Comparison of ENCODE assay signal across 17 cellular contexts in genomic region chr11:59679347-59679746, GRCh38. TPM values are rescaled to one million over a fixed set of nuclear protein-coding genes. Genes with fewer than 3 reads are reported as not detected.
DNase-seq lines count a peak whose midpoint lies in the region; ATAC-seq and TF ChIP-seq lines count a peak whose summit lies in the region.
"Had no signal": no experiment of that assay in that cellular context is flagged by ENCODE, and none has a peak within 500 bp of the region (broad histone marks: within the 10 kb centered on the region; RNA-seq: fewer than 3 reads in every experiment).

No MANE protein-coding gene starts in this region.

- H3K27me3 Mint-ChIP-seq in stimulated activated naive CD8-positive, alpha-beta T cell treated with anti-CD3 and anti-CD28 coated beads, Interleukin-15, amount 100 ng/mL, for 72 hours, result peaks cover 12% of the 10 kb centered on the region
- peaks cover 10 to 11% of the 10 kb centered on the region in 2 donors for H3K27me3 Mint-ChIP-seq in stimulated activated naive B cell treated with anti-CD40 and anti-IgM and Interleukin-4, amounts not matched to agents 10 μg/mL and 1 μg/mL and 100 μg/mL, for 72 hours
- peaks cover 6 to 11% of the 10 kb centered on the region in 2 donors for H3K27me3 Mint-ChIP-seq in CD4-positive, alpha-beta memory T cell

- POLR2A ChIA-PET in CD4-positive, alpha-beta memory T cell (lab: Charles Lee; ENCODE audit: partially characterized antibody), result no interaction called here

- H3K4me1 ChIP-seq in OCI-LY3 (ENCODE audit: low read length), result peaks cover 19% of the 10 kb centered on the region
- peaks cover 27% of the 10 kb centered on the region for H3K4me1 ChIP-seq in hepatocyte (ENCODE audit: insufficient read depth)
- no peaks in the 10 kb centered on the region for H3K4me1 ChIP-seq in CD4-positive, alpha-beta memory T cell (ENCODE audit: insufficient read depth, low read length)

- no peak for DNase-seq in stimulated activated naive CD8-positive, alpha-beta T cell treated with anti-CD3 and anti-CD28 coated beads, Interleukin-15, Interleukin-2, amounts not matched to agents 100 U/mL and 50 U/mL, for 24 hours
- no peak for DNase-seq in stimulated activated naive CD8-positive, alpha-beta T cell treated with anti-CD3 and anti-CD28 coated beads, Interleukin-15, amount 100 ng/mL, for 72 hours
- no peak for DNase-seq in hepatocyte (ENCODE audit: low spot score)
- no peak for DNase-seq in stimulated activated naive B cell treated with anti-CD40 and anti-IgM and Interleukin-4, amounts not matched to agents 10 μg/mL and 1 μg/mL and 100 μg/mL, for 72 hours
- DNase-seq in CD4-positive, alpha-beta memory T cell, result no peak
- no peak for DNase-seq in HK-2 (ENCODE audit: unreplicated experiment)
- DNase-seq in activated effector memory CD4-positive, alpha-beta T cell treated with anti-CD3 and anti-CD28 coated beads, Interleukin-2, amount 50 U/mL, for 16 hours, result no peak
- DNase-seq: 8988T; ACHN; CD4-positive, alpha-beta T cell; DMS79 had no signal

- no peaks in the 10 kb centered on the region for H3K9me3 ChIP-seq in OCI-LY3 (ENCODE audit: insufficient read depth, low read length)
- H3K9me3 ChIP-seq in hepatocyte (ENCODE audit: low read depth), result no peaks in the 10 kb centered on the region
- no peaks in the 10 kb centered on the region for H3K9me3 ChIP-seq in CD4-positive, alpha-beta memory T cell (ENCODE audit: control insufficient read depth in 1 of 2, low read length in 2 of 2)

- H3K27me3 ChIP-seq in OCI-LY3 (ENCODE audit: low read depth, low read length) (no peaks in the 10 kb centered on the region), hepatocyte (no peaks in the 10 kb centered on the region)
- no peaks in the 10 kb centered on the region for H3K27me3 ChIP-seq in CD4-positive, alpha-beta memory T cell (ENCODE audit: insufficient read depth, low read length)
- H3K27me3 ChIP-seq: BLaER1 treated with 17β-estradiol and CSF1 and Interleukin-3, amounts not matched to agents 10 nM and 100 nM had no signal

- peak overlapping the region; percentile 17 for H3K27ac ChIP-seq in OCI-LY3 (ENCODE audit: low read length)
- peak overlapping the region; percentile 65 for H3K27ac ChIP-seq in hepatocyte
- H3K27ac ChIP-seq in CD4-positive, alpha-beta memory T cell (ENCODE audit: low read depth, low read length), result no peak overlapping the region
- H3K27ac ChIP-seq: BLaER1 treated with 17β-estradiol and CSF1 and Interleukin-3, amounts not matched to agents 10 nM and 100 nM; HL-60 had no signal

- H4K20me1 ChIP-seq in OCI-LY3 (ENCODE audit: insufficient read depth, low read length), result no peaks in the 10 kb centered on the region
- H4K20me1 ChIP-seq in hepatocyte (ENCODE audit: insufficient read depth, poor library complexity, severe bottlenecking), result no peaks in the 10 kb centered on the region
- H4K20me1 ChIP-seq: BLaER1 treated with 17β-estradiol and CSF1 and Interleukin-3, amounts not matched to agents 10 nM and 100 nM had no signal

- H2AFZ ChIP-seq in OCI-LY3 (ENCODE audit: low read depth, low read length), result peak overlapping the region; percentile 5; the same call in 1 of the 2 replicates
- H2AFZ ChIP-seq in hepatocyte, result no peak overlapping the region

- H3K36me3 ChIP-seq in OCI-LY3 (replicated peaks; ENCODE audit: low read depth, low read length) (no peaks in the 10 kb centered on the region), hepatocyte (replicated peaks; ENCODE audit: insufficient read depth, low read depth) (no peaks in the 10 kb centered on the region)
- H3K36me3 ChIP-seq in CD4-positive, alpha-beta memory T cell (ENCODE audit: insufficient read depth, low read length), result no peaks in the 10 kb centered on the region
- H3K36me3 ChIP-seq: BLaER1 treated with 17β-estradiol and CSF1 and Interleukin-3, amounts not matched to agents 10 nM and 100 nM; HAP-1 had no signal

- H3K9ac ChIP-seq in OCI-LY3 (ENCODE audit: low read length), result no peak overlapping the region
- H3K9ac ChIP-seq: BLaER1 treated with 17β-estradiol and CSF1 and Interleukin-3, amounts not matched to agents 10 nM and 100 nM had no signal

- H3K9me2 ChIP-seq in hepatocyte (replicated peaks; ENCODE audit: insufficient read depth), result no peaks in the 10 kb centered on the region

- H3K27ac Mint-ChIP-seq in stimulated activated naive CD8-positive, alpha-beta T cell treated with anti-CD3 and anti-CD28 coated beads, Interleukin-15, amount 100 ng/mL, for 72 hours, result no peak overlapping the region
- no peak overlapping the region for H3K27ac Mint-ChIP-seq in stimulated activated naive B cell treated with anti-CD40 and anti-IgM and Interleukin-4, amounts not matched to agents 10 μg/mL and 1 μg/mL and 100 μg/mL, for 72 hours
- no peak overlapping the region for H3K27ac Mint-ChIP-seq in CD4-positive, alpha-beta memory T cell
- H3K27ac Mint-ChIP-seq: CD4-positive, alpha-beta T cell had no signal

- H3K4me3 Mint-ChIP-seq in stimulated activated naive CD8-positive, alpha-beta T cell treated with anti-CD3 and anti-CD28 coated beads, Interleukin-15, amount 100 ng/mL, for 72 hours, result no peak overlapping the region
- no peak overlapping the region for H3K4me3 Mint-ChIP-seq in stimulated activated naive B cell treated with anti-CD40 and anti-IgM and Interleukin-4, amounts not matched to agents 10 μg/mL and 1 μg/mL and 100 μg/mL, for 72 hours
- no peak overlapping the region for H3K4me3 Mint-ChIP-seq in CD4-positive, alpha-beta memory T cell
- H3K4me3 Mint-ChIP-seq: CD4-positive, alpha-beta T cell had no signal

- intact Hi-C loops in CD4-positive, alpha-beta memory T cell (cut with micrococcal nuclease), result no loop called here

- peak overlapping the region; percentile 10 for H3K4me2 ChIP-seq in OCI-LY3 (ENCODE audit: low read length)
- no peak overlapping the region for H3K4me2 ChIP-seq in hepatocyte
- H3K4me2 ChIP-seq: BLaER1 treated with 17β-estradiol and CSF1 and Interleukin-3, amounts not matched to agents 10 nM and 100 nM had no signal

- no peaks in the 10 kb centered on the region for H3K9me3 Mint-ChIP-seq in stimulated activated naive CD8-positive, alpha-beta T cell treated with anti-CD3 and anti-CD28 coated beads, Interleukin-15, amount 100 ng/mL, for 72 hours
- H3K9me3 Mint-ChIP-seq in stimulated activated naive B cell treated with anti-CD40 and anti-IgM and Interleukin-4, amounts not matched to agents 10 μg/mL and 1 μg/mL and 100 μg/mL, for 72 hours, result no peaks in the 10 kb centered on the region
- peaks cover 0 to 6% (median 0%) of the 10 kb centered on the region in 8 donors for H3K9me3 Mint-ChIP-seq in CD4-positive, alpha-beta memory T cell
- H3K9me3 Mint-ChIP-seq: CD4-positive, alpha-beta T cell had no signal

- peak; percentile 37 for ATAC-seq in stimulated activated naive CD8-positive, alpha-beta T cell treated with anti-CD3 and anti-CD28 coated beads, Interleukin-15, Interleukin-2, amounts not matched to agents 100 U/mL and 50 U/mL, for 24 hours
- no peak for ATAC-seq in stimulated activated naive CD8-positive, alpha-beta T cell treated with anti-CD3 and anti-CD28 coated beads, Interleukin-15, amount 100 ng/mL, for 72 hours
- peak; percentile 82 to 84 for ATAC-seq in stimulated activated naive B cell treated with anti-CD40 and anti-IgM and Interleukin-4, amounts not matched to agents 10 μg/mL and 1 μg/mL and 100 μg/mL, for 72 hours (replicated peaks)

- CTCF ChIA-PET in CD4-positive, alpha-beta memory T cell (lab: Charles Lee; ENCODE audit: partially characterized antibody), result interaction anchor here (2.7 kb wide), 1 partner anchor 142 kb away, joined by 23 read pairs; no protein-coding TSS in a partner anchor

- peaks cover 9% of the 10 kb centered on the region for H3K4me1 Mint-ChIP-seq in stimulated activated naive CD8-positive, alpha-beta T cell treated with anti-CD3 and anti-CD28 coated beads, Interleukin-15, amount 100 ng/mL, for 72 hours
- H3K4me1 Mint-ChIP-seq in stimulated activated naive B cell treated with anti-CD40 and anti-IgM and Interleukin-4, amounts not matched to agents 10 μg/mL and 1 μg/mL and 100 μg/mL, for 72 hours, result no peaks in the 10 kb centered on the region
- no peaks in the 10 kb centered on the region for H3K4me1 Mint-ChIP-seq in CD4-positive, alpha-beta memory T cell

- TF ChIP-seq CTCF in OCI-LY3 (IDR thresholded peaks at IDR 0.05; ENCODE audit: low read depth, low read length) (no peak), hepatocyte (IDR thresholded peaks at IDR 0.05; ENCODE audit: poor library complexity) (no peak)

- no peaks in the 10 kb centered on the region for H3K36me3 Mint-ChIP-seq in stimulated activated naive B cell treated with anti-CD40 and anti-IgM and Interleukin-4, amounts not matched to agents 10 μg/mL and 1 μg/mL and 100 μg/mL, for 72 hours
- H3K36me3 Mint-ChIP-seq in CD4-positive, alpha-beta memory T cell, result no peaks in the 10 kb centered on the region

- H3K4me3 ChIP-seq in OCI-LY3 (ENCODE audit: low read length) (no peak overlapping the region), hepatocyte (no peak overlapping the region)
- no peak overlapping the region for H3K4me3 ChIP-seq in CD4-positive, alpha-beta memory T cell (ENCODE audit: low read length in 2 of 2)
- H3K4me3 ChIP-seq: BLaER1 treated with 17β-estradiol and CSF1 and Interleukin-3, amounts not matched to agents 10 nM and 100 nM; HAP-1 had no signal

- H3K79me2 ChIP-seq in OCI-LY3 (ENCODE audit: low read length) (no peaks in the 10 kb centered on the region), hepatocyte (no peaks in the 10 kb centered on the region)

RNA-seq across cellular contexts. Expression of gene PATL1, which starts 10.5 kb away (rescaled TPM):
- 19.7 and 21.6 TPM in 2 replicates for total RNA-seq in hepatocyte
- polyA plus RNA-seq in hepatocyte, result 17.1 and 19.9 TPM in 2 replicates
- total RNA-seq in CD4-positive, alpha-beta memory T cell, result 10 to 100 TPM; 45.3 to 45.5 TPM
- 1 to 10 TPM; 2.6 to 8.7 TPM for polyA plus RNA-seq in CD4-positive, alpha-beta memory T cell

RNA-seq across cellular contexts. Expression of gene OR10V1, which starts 34.3 kb away (rescaled TPM):
- total RNA-seq in hepatocyte, result not detected in 2 replicates
- polyA plus RNA-seq in hepatocyte, result not detected in 2 replicates
- not detected for total RNA-seq in CD4-positive, alpha-beta memory T cell
- polyA plus RNA-seq in CD4-positive, alpha-beta memory T cell, result not detected
- total RNA-seq: CD4-positive, alpha-beta T cell; G401; H1 had no signal
- polyA plus RNA-seq: H1 had no signal
